12 cellular contexts compared by ENCODE assay signal in genomic region chr3:191005790-191006189, GRCh38.
A peak's percentile ranks its signal among the peaks of the same experiment; 100 is the strongest.
DNase-seq lines count a peak whose midpoint lies in the region; ATAC-seq and TF ChIP-seq lines count a peak whose summit lies in the region.
"Had no signal": no experiment of that assay in that cellular context is flagged by ENCODE, and none has a peak within 500 bp of the region (broad histone marks: within the 10 kb centered on the region; RNA-seq: fewer than 3 reads in every experiment).

No MANE protein-coding gene starts in this region.

- H3K4me3 Mint-ChIP-seq in mesothelial cell of epicardium = no peak overlapping the region
- H3K4me3 Mint-ChIP-seq: activated T-cell treated with anti-CD3 and anti-CD28 coated beads, Interleukin-2, amount 50 U/mL, for 72 hours had no signal

- no peaks in the 10 kb centered on the region for H3K36me3 Mint-ChIP-seq in mesothelial cell of epicardium

- no peaks in the 10 kb centered on the region for H3K27me3 Mint-ChIP-seq in mesothelial cell of epicardium (ENCODE audit: low read depth)

- H3K4me1 Mint-ChIP-seq in mesothelial cell of epicardium = peaks cover 4% of the 10 kb centered on the region

- no peaks in the 10 kb centered on the region for H3K9me3 Mint-ChIP-seq in mesothelial cell of epicardium

- TF ChIP-seq CTCF in mesothelial cell of epicardium (IDR thresholded peaks at IDR 0.05; ENCODE audit: unreplicated experiment) = no peak

- ATAC-seq in GM21390 (IDR thresholded peaks at IDR 0.05; ENCODE audit: unreplicated experiment) (peak; percentile 68), HG03342 (IDR thresholded peaks at IDR 0.05; ENCODE audit: unreplicated experiment) (peak; percentile 51), left ventricle myocardium superior (peak; percentile 70), GM21528 (IDR thresholded peaks at IDR 0.05; ENCODE audit: low FRiP score, unreplicated experiment) (no peak)
- ATAC-seq: activated T-cell treated with anti-CD3 and anti-CD28 coated beads, Interleukin-2, amount 50 U/mL, for 72 hours had no signal

- DNase-seq in EH (ENCODE audit: low read depth) = peak; percentile 10
- no peak for DNase-seq in left ventricle myocardium superior
- no peak for DNase-seq in NCI-H1105 treated with DMSO at 0.1 percent for 48 hours (lab: John Stamatoyannopoulos, UW)
- no peak for DNase-seq in mesothelial cell of epicardium (ENCODE audit: low spot score in 2 of 2, unreplicated experiment in 2 of 2)
- DNase-seq in NCI-H446 (lab: John Stamatoyannopoulos, UW) = no peak
- DNase-seq: activated T-cell treated with anti-CD3 and anti-CD28 coated beads, Interleukin-2, amount 50 U/mL, for 72 hours; DMS79 treated with DMSO at 0.1 percent for 48 hours; NCI-H2029 treated with DMSO at 0.1 percent for 48 hours; uterus had no signal

- intact Hi-C loops in left ventricle myocardium superior (cut with micrococcal nuclease) = no loop called here

- H3K27ac Mint-ChIP-seq in mesothelial cell of epicardium = no peak overlapping the region
- H3K27ac Mint-ChIP-seq: activated T-cell treated with anti-CD3 and anti-CD28 coated beads, Interleukin-2, amount 50 U/mL, for 72 hours had no signal
